15 cellular contexts compared by ENCODE assay signal in genomic region chr5:130231786-130232185, GRCh38.
DNase-seq lines count a peak whose midpoint lies in the region; TF ChIP-seq lines count a peak whose summit lies in the region.
"Had no signal": no experiment of that assay in that cellular context is flagged by ENCODE, and none has a peak within 500 bp of the region (broad histone marks: within the 10 kb centered on the region; RNA-seq: fewer than 3 reads in every experiment).

No MANE protein-coding gene starts in this region.

- no peaks in the 10 kb centered on the region for H3K27me3 Mint-ChIP-seq in type B pancreatic cell
- H3K27me3 Mint-ChIP-seq in osteocyte (ENCODE audit: unreplicated experiment): no peaks in the 10 kb centered on the region

- H3K4me1 Mint-ChIP-seq in type B pancreatic cell (ENCODE audit: unreplicated experiment): no peaks in the 10 kb centered on the region
- H3K4me1 Mint-ChIP-seq in osteocyte (ENCODE audit: unreplicated experiment): no peaks in the 10 kb centered on the region

- H3K27ac Mint-ChIP-seq in type B pancreatic cell: no peak overlapping the region
- no peak overlapping the region for H3K27ac Mint-ChIP-seq in osteocyte (ENCODE audit: unreplicated experiment)
- H3K27ac Mint-ChIP-seq: CD8-positive, alpha-beta T cell; HFFc6 had no signal

- H3K9me3 Mint-ChIP-seq in type B pancreatic cell: no peaks in the 10 kb centered on the region
- H3K9me3 Mint-ChIP-seq in osteocyte (ENCODE audit: unreplicated experiment): peaks cover 5% of the 10 kb centered on the region

- H3K4me3 Mint-ChIP-seq in type B pancreatic cell (no peak overlapping the region), osteocyte (ENCODE audit: unreplicated experiment) (no peak overlapping the region)
- H3K4me3 Mint-ChIP-seq: CD8-positive, alpha-beta T cell; HFFc6 had no signal

- no peaks in the 10 kb centered on the region for H3K36me3 Mint-ChIP-seq in type B pancreatic cell
- no peaks in the 10 kb centered on the region for H3K36me3 Mint-ChIP-seq in osteocyte (ENCODE audit: unreplicated experiment)
- H3K36me3 Mint-ChIP-seq: CD8-positive, alpha-beta T cell had no signal

- no peak overlapping the region for H3K4me3 ChIP-seq in epithelial cell of esophagus (ENCODE audit: low read length)
- H3K4me3 ChIP-seq: A549 had no signal

- DNase-seq in LoVo (ENCODE audit: low spot score) (peak; percentile 15), epithelial cell of esophagus (ENCODE audit: low read depth) (peak; percentile 14), foreskin melanocyte (peak; percentile 61), type B pancreatic cell (ENCODE audit: extremely low spot score, unreplicated experiment) (no peak), osteocyte (ENCODE audit: extremely low spot score, unreplicated experiment) (no peak), CD1c-positive myeloid dendritic cell (ENCODE audit: extremely low spot score) (no peak)
- DNase-seq: BE2C; CD8-positive, alpha-beta T cell; COR-L47; DMS153; DMS79 treated with DMSO at 0.1 percent for 48 hours; GDM1; HCEC 1CT; HFFc6 had no signal

- TF ChIP-seq CTCF in epithelial cell of esophagus (IDR thresholded peaks at IDR 0.05; ENCODE audit: insufficient read depth, low read depth, low read length, missing control alignments) (no peak), type B pancreatic cell (conservative IDR thresholded peaks at IDR 0.05) (no peak), osteocyte (IDR thresholded peaks at IDR 0.05) (no peak)

Comparison
In these comparisons a context has a peak if more than half of its experiments do, and no peak if none do; other contexts are left out.
1. DNase-seq: peak in LoVo (single experiment), epithelial cell of esophagus (single experiment) and foreskin melanocyte (single experiment); none in type B pancreatic cell (single experiment), osteocyte (single experiment) and CD1c-positive myeloid dendritic cell (single experiment).